Comparison of ENCODE assay signal across 10 cellular contexts in genomic region chr6:144661101-144661806, GRCh38.
DNase-seq lines count a peak whose midpoint lies in the region; ATAC-seq, FAIRE-seq and TF ChIP-seq lines count a peak whose summit lies in the region.
"Had no signal": no experiment of that assay in that cellular context is flagged by ENCODE, and none has a peak within 500 bp of the region (broad histone marks: within the 10 kb centered on the region; RNA-seq: fewer than 3 reads in every experiment).

No MANE protein-coding gene starts in this region.

- ATAC-seq in WTC11 (peak; percentile 72), HG02798 (IDR thresholded peaks at IDR 0.05; ENCODE audit: poor library complexity, unreplicated experiment) (no peak), GM18502 (IDR thresholded peaks at IDR 0.05; ENCODE audit: poor library complexity, unreplicated experiment) (no peak), GM21717 (IDR thresholded peaks at IDR 0.05; ENCODE audit: unreplicated experiment) (no peak)
- ATAC-seq: Right ventricle myocardium inferior had no signal

- TF ChIP-seq CTCF in WTC11 (IDR thresholded peaks at IDR 0.05), result no peak
- TF ChIP-seq CTCF in kidney (IDR thresholded peaks at IDR 0.05; ENCODE audit: borderline replicate concordance, extremely low read depth, insufficient read depth), result no peak

- peaks cover 59% of the 10 kb centered on the region for H3K27me3 Mint-ChIP-seq in WTC11 (ENCODE audit: low read depth)

- no peaks in the 10 kb centered on the region for H3K9me3 Mint-ChIP-seq in WTC11

- FAIRE-seq in kidney (lab: Jason Lieb, UNC), result no peak

- H3K36me3 ChIP-seq in HUES6 (ENCODE audit: control insufficient read depth, insufficient read depth, low read length) (no peaks in the 10 kb centered on the region), kidney (ENCODE audit: control insufficient read depth in 1 of 2, insufficient read depth in 2 of 2, low read length in 2 of 2) (no peaks in the 10 kb centered on the region)

- H3K27me3 ChIP-seq in HUES6 (ENCODE audit: control insufficient read depth, insufficient read depth, low read length), result no peaks in the 10 kb centered on the region

- no peak overlapping the region; the same call in 1 of the 2 replicates for H3K27ac Mint-ChIP-seq in WTC11

- POLR2A ChIA-PET in WTC11 (lab: Charles Lee), result no interaction called here

- no peak overlapping the region for H3K27ac ChIP-seq in HUES6 (ENCODE audit: low read depth, low read length)
- no peak overlapping the region for H3K27ac ChIP-seq in kidney (ENCODE audit: low read depth in 2 of 2, low read length in 2 of 2)
- H3K27ac ChIP-seq: parathyroid adenoma had no signal

- peaks cover 63% of the 10 kb centered on the region for H3K4me1 ChIP-seq in HUES6 (ENCODE audit: control insufficient read depth, insufficient read depth, low read length)
- peaks cover 3 to 5% of the 10 kb centered on the region in 2 donors for H3K4me1 ChIP-seq in kidney (ENCODE audit: control insufficient read depth in 1 of 2, insufficient read depth in 1 of 2, low read depth in 1 of 2, low read length in 2 of 2)

- DNase-seq in A172 (ENCODE audit: low spot score) (peak; percentile 21), WTC11 (ENCODE audit: low spot score) (no peak), kidney (no peak), T-helper 9 cell (no peak)

- H3K9me3 ChIP-seq in HUES6 (ENCODE audit: control insufficient read depth, insufficient read depth, low read depth, low read length) (no peaks in the 10 kb centered on the region), kidney (ENCODE audit: control insufficient read depth in 1 of 2, low read length in 2 of 2) (no peaks in the 10 kb centered on the region)

- H3K4me3 Mint-ChIP-seq in WTC11, result peak overlapping the region; percentile 50

- peaks cover 70% of the 10 kb centered on the region for H3K4me1 Mint-ChIP-seq in WTC11

- H3K9ac ChIP-seq in HUES6 (ENCODE audit: low read length), result no peak overlapping the region
- H3K9ac ChIP-seq in kidney (ENCODE audit: low read length in 2 of 2), result no peak overlapping the region
- H3K9ac ChIP-seq: parathyroid adenoma had no signal

- intact Hi-C loops in kidney (cut with DNase I), result no loop called here

- peak overlapping the region; percentile 6; the same call in 1 of the 2 replicates for H3K4me3 ChIP-seq in HUES6 (ENCODE audit: low read depth, low read length)
- peak overlapping the region; percentile 52 to 59 for H3K4me3 ChIP-seq in kidney (ENCODE audit: low read length in 2 of 2)

- CTCF ChIA-PET in WTC11 (lab: Charles Lee), result interaction anchor here (0.5 to 3.0 kb wide), 4 partner anchors 17 to 476 kb away, joined by 3 to 12 read pairs (median 4); no protein-coding TSS in a partner anchor

- H3K36me3 Mint-ChIP-seq in WTC11, result no peaks in the 10 kb centered on the region

TF ChIP-seq in WTC11, 78 proteins besides CTCF, POLR2A, EP300 and RAD21:
- no peak for TF ChIP-seq GABPB1 (CRISPR knock-in tag; IDR thresholded peaks at IDR 0.05)
- no peak for TF ChIP-seq ETV6 (CRISPR knock-in tag; IDR thresholded peaks at IDR 0.05)
- no peak for TF ChIP-seq NFE2L1 (CRISPR knock-in tag; IDR thresholded peaks at IDR 0.05)
- TF ChIP-seq ZNF219 (CRISPR knock-in tag; IDR thresholded peaks at IDR 0.05; ENCODE audit: borderline replicate concordance), result no peak
- no peak for TF ChIP-seq AFF4 (CRISPR knock-in tag; IDR thresholded peaks at IDR 0.05; ENCODE audit: borderline replicate concordance)
- TF ChIP-seq SMAD4 (CRISPR knock-in tag; IDR thresholded peaks at IDR 0.05), result no peak
- TF ChIP-seq GTF2I (CRISPR knock-in tag; conservative IDR thresholded peaks at IDR 0.05), result no peak
- no peak for TF ChIP-seq TEAD1 (CRISPR knock-in tag; IDR thresholded peaks at IDR 0.05)
